8 cellular contexts compared by ENCODE assay signal in genomic region chr22:46762238-46763050, GRCh38. TPM values are rescaled to one million over a fixed set of nuclear protein-coding genes. Genes with fewer than 3 reads are reported as not detected.
DNase-seq lines count a peak whose midpoint lies in the region; ATAC-seq and TF ChIP-seq lines count a peak whose summit lies in the region.

Gene TBC1D22A, plus strand, starts transcription at chr22:46762650. Its CDS starts 137 bp downstream, at chr22:46762787.

- H3K27me3 ChIP-seq in colonic mucosa (no peaks in the 10 kb centered on the region), layer of hippocampus (ENCODE audit: control insufficient read depth, insufficient read depth, low read length) (no peaks in the 10 kb centered on the region)

- intact Hi-C loops in activated CD4-positive, alpha-beta T cell treated with anti-CD3 and anti-CD28 coated beads, Interleukin-2, amount 10 ng/mL, durations not matched to agents 24 days and 14 days (cut with micrococcal nuclease) = loop anchor here (1.0 to 2.0 kb wide), 4 partner anchors 12 to 40 kb away; no protein-coding TSS in a partner anchor
- intact Hi-C loops in colonic mucosa (cut with DNase I) = loop anchor here (10.0 kb wide), 1 partner anchor 198 kb away; no protein-coding TSS in a partner anchor

- peak; percentile 76 for ATAC-seq in HG03439 (IDR thresholded peaks at IDR 0.05; ENCODE audit: unreplicated experiment)

- no peaks in the 10 kb centered on the region for H3K9me3 Mint-ChIP-seq in activated CD4-positive, alpha-beta T cell treated with anti-CD3 and anti-CD28 coated beads, Interleukin-2, amount 10 ng/mL, durations not matched to agents 24 days and 14 days

- peak within 1 kb of the TSS; percentile 93 for H3K27ac ChIP-seq in colonic mucosa
- peak within 1 kb of the TSS; percentile 91 for H3K27ac ChIP-seq in layer of hippocampus (ENCODE audit: low read depth, low read length)

- H3K4me3 Mint-ChIP-seq in activated CD4-positive, alpha-beta T cell treated with anti-CD3 and anti-CD28 coated beads, Interleukin-2, amount 10 ng/mL, durations not matched to agents 24 days and 14 days = peak within 1 kb of the TSS; percentile 97

- peak within 1 kb of the TSS; percentile 99 for H3K27ac Mint-ChIP-seq in activated CD4-positive, alpha-beta T cell treated with anti-CD3 and anti-CD28 coated beads, Interleukin-2, amount 10 ng/mL, durations not matched to agents 24 days and 14 days

- peaks cover 8% of the 10 kb centered on the region for H3K4me1 ChIP-seq in colonic mucosa

- peak within 1 kb of the TSS; percentile 92 for H3K4me3 ChIP-seq in colonic mucosa

- H3K9ac ChIP-seq in colonic mucosa (ENCODE audit: low read depth in 2 of 2, low read length in 2 of 2) = peak within 1 kb of the TSS; percentile 95 to 99

- H3K4me1 Mint-ChIP-seq in activated CD4-positive, alpha-beta T cell treated with anti-CD3 and anti-CD28 coated beads, Interleukin-2, amount 10 ng/mL, durations not matched to agents 24 days and 14 days = peaks cover 46% of the 10 kb centered on the region

- DNase-seq in AML-193 (lab: John Stamatoyannopoulos, UW) (peak; percentile 78 to 89), NCI-H526 (lab: John Stamatoyannopoulos, UW) (peak; percentile 83 to 94), colonic mucosa (peak; percentile 96)
- DNase-seq in activated CD4-positive, alpha-beta T cell treated with anti-CD3 and anti-CD28 coated beads, Interleukin-2, amount 10 ng/mL, durations not matched to agents 24 days and 14 days = peak; percentile 99
- peak; percentile 87 to 94 (median 90) for DNase-seq in stimulated activated CD4-positive, alpha-beta T cell treated with anti-CD3 and anti-CD28 coated beads, Interleukin-1b, Interleukin-23, amount 100 ng/mL, for 24 hours (ENCODE audit: low read depth in 4 of 4, low spot score in 1 of 4)

- H3K27me3 Mint-ChIP-seq in activated CD4-positive, alpha-beta T cell treated with anti-CD3 and anti-CD28 coated beads, Interleukin-2, amount 10 ng/mL, durations not matched to agents 24 days and 14 days = no peaks in the 10 kb centered on the region

- no peaks in the 10 kb centered on the region for H3K9me3 ChIP-seq in colonic mucosa

- H3K36me3 ChIP-seq in colonic mucosa = no peaks in the 10 kb centered on the region

- peaks cover 21% of the 10 kb centered on the region for H3K36me3 Mint-ChIP-seq in activated CD4-positive, alpha-beta T cell treated with anti-CD3 and anti-CD28 coated beads, Interleukin-2, amount 10 ng/mL, durations not matched to agents 24 days and 14 days (ENCODE audit: low read depth)

- peak; percentile 97 for TF ChIP-seq POLR2A in GM19193 (IDR thresholded peaks at IDR 0.05; ENCODE audit: extremely low read depth, insufficient read depth, insufficient read length)

- TF ChIP-seq CTCF in colonic mucosa (IDR thresholded peaks at IDR 0.05) = no peak

RNA-seq across cellular contexts. Expression of gene TBC1D22A, which starts in this region (rescaled TPM):
- total RNA-seq in activated CD4-positive, alpha-beta T cell treated with anti-CD3 and anti-CD28 coated beads, Interleukin-2, amount 10 ng/mL, durations not matched to agents 24 days and 14 days = 39.2 and 41.0 TPM in 2 replicates
- 10 to 100 TPM; 34.2 to 36.4 TPM for total RNA-seq in colonic mucosa

Comparison
In these comparisons a context has a peak if more than half of its experiments do, and no peak if none do; other contexts are left out.
1. Peak in every context shown above with its lines: DNase-seq, ATAC-seq, H3K4me3 ChIP-seq and H3K27ac ChIP-seq.